In genomic region chr20:44810391-44811149, GRCh38 we compare ENCODE assay signal across 8 cellular contexts. TPM values are rescaled to one million over a fixed set of nuclear protein-coding genes. Genes with fewer than 3 reads are reported as not detected.
A peak's percentile ranks its signal among the peaks of the same experiment; 100 is the strongest.
DNase-seq lines count a peak whose midpoint lies in the region; ATAC-seq and TF ChIP-seq lines count a peak whose summit lies in the region.

Gene RIMS4 (minus strand): TSS chr20:44810546. CDS start chr20:44810271, 275 bp downstream.

- no peak within 1 kb of the TSS for H3K14ac ChIP-seq in mesenchymal stem cell (ENCODE audit: low read length in 2 of 2)

- ATAC-seq in HG02973 (IDR thresholded peaks at IDR 0.05; ENCODE audit: unreplicated experiment), result no peak

- H3K9me3 ChIP-seq in HEK293 (ENCODE audit: control insufficient read depth, insufficient read depth, low read depth, low read length), result no peaks in the 10 kb centered on the region
- peaks cover 19% of the 10 kb centered on the region for H3K9me3 ChIP-seq in mesenchymal stem cell (ENCODE audit: control insufficient read depth, low read length)

- peak within 1 kb of the TSS; percentile 48 for H3K4me2 ChIP-seq in mesenchymal stem cell (ENCODE audit: low read length, poor library complexity, severe bottlenecking)

- no peaks in the 10 kb centered on the region for H3K9me3 Mint-ChIP-seq in activated naive CD4-positive, alpha-beta T cell treated with anti-CD3 and anti-CD28 coated beads, Interleukin-2, amount 50 U/mL, for 24 hours

- peak within 1 kb of the TSS; percentile 52; the same call in 1 of the 2 replicates for H3K4me3 ChIP-seq in ACC112 (ENCODE audit: low read depth, low read length)
- peak within 1 kb of the TSS; percentile 38 for H3K4me3 ChIP-seq in HEK293 (ENCODE audit: low read depth, low read length)
- peak within 1 kb of the TSS in 1 of 2 experiments; percentile 14 for H3K4me3 ChIP-seq in mesenchymal stem cell (ENCODE audit: insufficient read depth in 1 of 2, low read depth in 1 of 2, low read length in 2 of 2)

- no peak within 1 kb of the TSS for H4K8ac ChIP-seq in mesenchymal stem cell (ENCODE audit: low read length)

- H3K27me3 ChIP-seq in ACC112 (ENCODE audit: insufficient read depth, low read length) (peaks cover 70% of the 10 kb centered on the region), mesenchymal stem cell (ENCODE audit: control insufficient read depth in 1 of 2, insufficient read depth in 1 of 2, low read length in 2 of 2) (peaks cover 71 to 72% of the 10 kb centered on the region in 2 experiments)

- H3K79me2 ChIP-seq in ACC112 (ENCODE audit: control insufficient read depth, insufficient read depth, low read length, unreplicated experiment), result no peaks in the 10 kb centered on the region

- H2BK120ac ChIP-seq in mesenchymal stem cell (ENCODE audit: low read depth, low read length), result no peak within 1 kb of the TSS

- H3K4me1 ChIP-seq in ACC112 (ENCODE audit: control insufficient read depth, insufficient read depth, low read length, unreplicated experiment), result no peaks in the 10 kb centered on the region
- H3K4me1 ChIP-seq in HEK293 (ENCODE audit: control insufficient read depth, insufficient read depth, low read length), result no peaks in the 10 kb centered on the region
- peaks cover 5% of the 10 kb centered on the region for H3K4me1 ChIP-seq in mesenchymal stem cell (ENCODE audit: control insufficient read depth, insufficient read depth, low read depth, low read length)

- POLR2A ChIA-PET in HEK293 (lab: Yijun Ruan, JAX), result no interaction called here
- POLR2A ChIA-PET in RWPE1 (lab: Yijun Ruan, JAX; ENCODE audit: low non-redundant PET), result no interaction called here

- H2AK5ac ChIP-seq in mesenchymal stem cell (ENCODE audit: low read length, severe bottlenecking), result no peak within 1 kb of the TSS

- no peak within 1 kb of the TSS for H3K27ac ChIP-seq in ACC112 (ENCODE audit: low read depth, low read length)
- H3K27ac ChIP-seq in HEK293 (ENCODE audit: extremely low read depth, low read depth, low read length), result no peak within 1 kb of the TSS
- H3K27ac ChIP-seq in mesenchymal stem cell (ENCODE audit: low read length, poor library complexity, severe bottlenecking), result no peak within 1 kb of the TSS
- H3K27ac ChIP-seq in RWPE1, result no peak within 1 kb of the TSS

- H4K91ac ChIP-seq in mesenchymal stem cell (ENCODE audit: low read length), result no peak within 1 kb of the TSS

- TF ChIP-seq CTCF in HEK293 (tag by site-specific recombination; IDR thresholded peaks at IDR 0.05), result no peak
- TF ChIP-seq CTCF in RWPE1 (conservative IDR thresholded peaks at IDR 0.05; ENCODE audit: low read depth), result no peak

- H3K23ac ChIP-seq in mesenchymal stem cell (ENCODE audit: low read length in 2 of 2), result no peak within 1 kb of the TSS

- peaks cover 48% of the 10 kb centered on the region for H3K27me3 Mint-ChIP-seq in activated naive CD4-positive, alpha-beta T cell treated with anti-CD3 and anti-CD28 coated beads, Interleukin-2, amount 50 U/mL, for 24 hours

- no peak within 1 kb of the TSS for H3K4ac ChIP-seq in mesenchymal stem cell (ENCODE audit: low read depth in 1 of 2, low read length in 2 of 2)

- H3K9ac ChIP-seq in mesenchymal stem cell (ENCODE audit: low read length), result no peak within 1 kb of the TSS

- H3K27ac Mint-ChIP-seq in activated naive CD4-positive, alpha-beta T cell treated with anti-CD3 and anti-CD28 coated beads, Interleukin-2, amount 50 U/mL, for 24 hours, result no peak within 1 kb of the TSS

- no peaks in the 10 kb centered on the region for H3K36me3 ChIP-seq in ACC112 (ENCODE audit: insufficient read depth, low read length)
- H3K36me3 ChIP-seq in HEK293 (ENCODE audit: control insufficient read depth in 2 of 2, insufficient read depth in 1 of 2, low read length in 2 of 2), result no peaks in the 10 kb centered on the region
- H3K36me3 ChIP-seq in mesenchymal stem cell (ENCODE audit: control insufficient read depth in 1 of 2, insufficient read depth in 2 of 2, low read depth in 1 of 2, low read length in 2 of 2), result no peaks in the 10 kb centered on the region

- H2BK15ac ChIP-seq in mesenchymal stem cell (ENCODE audit: low read depth, poor library complexity, severe bottlenecking), result no peak within 1 kb of the TSS

- H2BK5ac ChIP-seq in mesenchymal stem cell (ENCODE audit: low read depth, low read length, poor library complexity, severe bottlenecking), result no peak within 1 kb of the TSS

- CTCF ChIA-PET in HEK293 (lab: Yijun Ruan, JAX), result interaction anchor here (0.6 to 1.3 kb wide), 2 partner anchors 58 to 63 kb away, joined by 3 to 6 read pairs; no protein-coding TSS in a partner anchor
- CTCF ChIA-PET in RWPE1 (lab: Yijun Ruan, JAX), result no interaction called here

- no peak within 1 kb of the TSS for H3K18ac ChIP-seq in mesenchymal stem cell (ENCODE audit: low read depth in 1 of 2, low read length in 2 of 2)

- no peak within 1 kb of the TSS for H2BK12ac ChIP-seq in mesenchymal stem cell (ENCODE audit: low read length in 2 of 2)

- peak within 1 kb of the TSS; percentile 67 for H3K4me3 Mint-ChIP-seq in activated naive CD4-positive, alpha-beta T cell treated with anti-CD3 and anti-CD28 coated beads, Interleukin-2, amount 50 U/mL, for 24 hours

- H2AFZ ChIP-seq in ACC112 (ENCODE audit: low read length, unreplicated experiment) (no peak within 1 kb of the TSS), mesenchymal stem cell (ENCODE audit: low read depth, low read length) (no peak within 1 kb of the TSS)

- WGBS in mesenchymal stem cell, result 20% methylated on average over 35 of the region's 89 CpGs

- peaks cover 12% of the 10 kb centered on the region for H3K4me1 Mint-ChIP-seq in activated naive CD4-positive, alpha-beta T cell treated with anti-CD3 and anti-CD28 coated beads, Interleukin-2, amount 50 U/mL, for 24 hours

- DNase-seq in mesenchymal stem cell (no peak), superior temporal gyrus (ENCODE audit: extremely low spot score) (no peak), HUDEP-2 (lab: John Stamatoyannopoulos, UW; ENCODE audit: unreplicated experiment in 76 of 76) (no peak), RWPE1 (ENCODE audit: low spot score) (no peak)

- no peaks in the 10 kb centered on the region for H3K79me1 ChIP-seq in mesenchymal stem cell (replicated peaks; ENCODE audit: low read length, poor library complexity, severe bottlenecking)

- H3K36me3 Mint-ChIP-seq in activated naive CD4-positive, alpha-beta T cell treated with anti-CD3 and anti-CD28 coated beads, Interleukin-2, amount 50 U/mL, for 24 hours, result no peaks in the 10 kb centered on the region

TF ChIP-seq in HEK293, 187 proteins besides CTCF, POLR2A, EP300 and RAD21 (continues in another document):
- TF ChIP-seq ZIC2 (tag by site-specific recombination; IDR thresholded peaks at IDR 0.05), result peak; percentile 17
- no peak for TF ChIP-seq ZNF211 (tag by site-specific recombination; IDR thresholded peaks at IDR 0.05; ENCODE audit: low read depth)
- no peak for TF ChIP-seq HOXD13 (CRISPR knock-in tag; IDR thresholded peaks at IDR 0.05; ENCODE audit: borderline replicate concordance)
- no peak for TF ChIP-seq ZNF501 (tag by site-specific recombination; IDR thresholded peaks at IDR 0.05)
- TF ChIP-seq, protein P1, sequence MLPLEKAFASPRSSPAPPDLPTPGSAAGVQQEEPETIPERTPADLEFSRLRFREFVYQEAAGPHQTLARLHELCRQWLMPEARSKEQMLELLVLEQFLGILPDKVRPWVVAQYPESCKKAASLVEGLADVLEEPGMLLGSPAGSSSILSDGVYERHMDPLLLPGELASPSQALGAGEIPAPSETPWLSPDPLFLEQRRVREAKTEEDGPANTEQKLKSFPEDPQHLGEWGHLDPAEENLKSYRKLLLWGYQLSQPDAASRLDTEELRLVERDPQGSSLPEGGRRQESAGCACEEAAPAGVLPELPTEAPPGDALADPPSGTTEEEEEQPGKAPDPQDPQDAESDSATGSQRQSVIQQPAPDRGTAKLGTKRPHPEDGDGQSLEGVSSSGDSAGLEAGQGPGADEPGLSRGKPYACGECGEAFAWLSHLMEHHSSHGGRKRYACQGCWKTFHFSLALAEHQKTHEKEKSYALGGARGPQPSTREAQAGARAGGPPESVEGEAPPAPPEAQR (tag by site-specific recombination; IDR thresholded peaks at IDR 0.05), result no peak
- TF ChIP-seq ZNF114 (tag by site-specific recombination; IDR thresholded peaks at IDR 0.05), result no peak
- no peak for TF ChIP-seq WT1 (tag by site-specific recombination; IDR thresholded peaks at IDR 0.05)
- TF ChIP-seq, protein P2, sequence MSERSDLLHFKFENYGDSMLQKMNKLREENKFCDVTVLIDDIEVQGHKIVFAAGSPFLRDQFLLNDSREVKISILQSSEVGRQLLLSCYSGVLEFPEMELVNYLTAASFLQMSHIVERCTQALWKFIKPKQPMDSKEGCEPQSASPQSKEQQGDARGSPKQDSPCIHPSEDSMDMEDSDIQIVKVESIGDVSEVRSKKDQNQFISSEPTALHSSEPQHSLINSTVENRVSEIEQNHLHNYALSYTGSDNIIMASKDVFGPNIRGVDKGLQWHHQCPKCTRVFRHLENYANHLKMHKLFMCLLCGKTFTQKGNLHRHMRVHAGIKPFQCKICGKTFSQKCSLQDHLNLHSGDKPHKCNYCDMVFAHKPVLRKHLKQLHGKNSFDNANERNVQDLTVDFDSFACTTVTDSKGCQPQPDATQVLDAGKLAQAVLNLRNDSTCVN (tag by site-specific recombination; optimal IDR thresholded peaks at IDR 0.05), result peak; percentile 65
- no peak for TF ChIP-seq ZNF146 (tag by site-specific recombination; IDR thresholded peaks at IDR 0.05)
- TF ChIP-seq ZNF692 (tag by site-specific recombination; IDR thresholded peaks at IDR 0.05), result no peak
- TF ChIP-seq ZNF561 (tag by site-specific recombination; IDR thresholded peaks at IDR 0.05; ENCODE audit: borderline replicate concordance), result peak; percentile 64; the same call in 1 of the 2 replicates
- TF ChIP-seq FEZF1 (tag by site-specific recombination; IDR thresholded peaks at IDR 0.05), result no peak

RNA-seq across cellular contexts. Expression of gene RIMS4, which starts in this region (rescaled TPM):
- not detected for polyA plus RNA-seq in mesenchymal stem cell (2013, experiment 1 of 2)
- not detected for polyA plus RNA-seq in mesenchymal stem cell (2013, experiment 2 of 2)
